Comparison of ENCODE assay signal across 21 cellular contexts in genomic region chr7:47034180-47034579, GRCh38.
DNase-seq lines count a peak whose midpoint lies in the region; ATAC-seq and TF ChIP-seq lines count a peak whose summit lies in the region.
"Had no signal": no experiment of that assay in that cellular context is flagged by ENCODE, and none has a peak within 500 bp of the region (broad histone marks: within the 10 kb centered on the region; RNA-seq: fewer than 3 reads in every experiment).

No MANE protein-coding gene starts in this region.

- no peaks in the 10 kb centered on the region for H3K36me3 Mint-ChIP-seq in WTC11
- H3K36me3 Mint-ChIP-seq: CD8-positive, alpha-beta memory T cell; T-cell had no signal

- DNase-seq in GM03348 (ENCODE audit: low spot score) (peak; percentile 25), NCI-H524 treated with DMSO at 0.1 percent for 48 hours (lab: John Stamatoyannopoulos, UW) (peak; percentile 2), myocyte (ENCODE audit: low read depth) (peak; percentile 88), spleen (no peak), ascending aorta (ENCODE audit: low spot score in 2 of 2) (no peak), WTC11 (ENCODE audit: low spot score) (no peak), AG08396 (ENCODE audit: low spot score) (no peak), HUDEP-2 (lab: John Stamatoyannopoulos, UW; ENCODE audit: unreplicated experiment in 76 of 76) (no peak)
- DNase-seq: CD8-positive, alpha-beta memory T cell; DMS79; GF-D8; GOT3; KBM-7; NCI-H1048; NCI-H1436 treated with DMSO at 0.1 percent for 48 hours; NCI-H2029 treated with DMSO at 0.1 percent for 48 hours; NCI-H2171 treated with DMSO at 0.1 percent for 48 hours; Right ventricle myocardium superior; SK-N-SH; T-cell had no signal

- H3K4me1 ChIP-seq in spleen, result peaks cover 0 to under 1% (median 0%) of the 10 kb centered on the region in 6 donors
- H3K4me1 ChIP-seq in ascending aorta, result peaks cover 0 to 2% of the 10 kb centered on the region in 2 donors

- 77 to 90% (median 89%) methylated on average over 2 of the region's 2 CpGs for WGBS in spleen, 5 donors

- no peaks in the 10 kb centered on the region for H3K9me3 Mint-ChIP-seq in WTC11

- POLR2A ChIA-PET in WTC11 (lab: Charles Lee), result no interaction called here

- H3K4me3 ChIP-seq in spleen (no peak overlapping the region), ascending aorta (no peak overlapping the region)
- H3K4me3 ChIP-seq: BLaER1 treated with 17β-estradiol and CSF1 and Interleukin-3, amounts not matched to agents 10 nM and 100 nM had no signal

- H3K36me3 ChIP-seq in spleen, result no peaks in the 10 kb centered on the region
- H3K36me3 ChIP-seq in ascending aorta, result no peaks in the 10 kb centered on the region
- H3K36me3 ChIP-seq: BLaER1 treated with 17β-estradiol and CSF1 and Interleukin-3, amounts not matched to agents 10 nM and 100 nM had no signal

- intact Hi-C loops in spleen (cut with DNase I; ENCODE audit: low total_unique reads), result no loop called here
- intact Hi-C loops in ascending aorta (cut with DNase I), result no loop called here

- CTCF ChIA-PET in WTC11 (lab: Charles Lee), result no interaction called here

- TF ChIP-seq CTCF in spleen (IDR thresholded peaks at IDR 0.05 in 8 of 11, conservative IDR thresholded peaks at IDR 0.05 in 3 of 11) (no peak), ascending aorta (IDR thresholded peaks at IDR 0.05) (no peak), WTC11 (IDR thresholded peaks at IDR 0.05) (no peak)

- no peaks in the 10 kb centered on the region for H3K27me3 ChIP-seq in spleen (replicated peaks in 1 of 7)
- H3K27me3 ChIP-seq in ascending aorta, result no peaks in the 10 kb centered on the region
- H3K27me3 ChIP-seq: BLaER1 treated with 17β-estradiol and CSF1 and Interleukin-3, amounts not matched to agents 10 nM and 100 nM had no signal

- TF ChIP-seq POLR2A in spleen (IDR thresholded peaks at IDR 0.05), result no peak

- no peak for ATAC-seq in WTC11
- ATAC-seq: T-cell had no signal

- no peak overlapping the region for H3K27ac Mint-ChIP-seq in WTC11
- H3K27ac Mint-ChIP-seq: CD8-positive, alpha-beta memory T cell; T-cell had no signal

- H3K27me3 Mint-ChIP-seq in WTC11 (ENCODE audit: low read depth), result peaks cover 37% of the 10 kb centered on the region
- H3K27me3 Mint-ChIP-seq: CD8-positive, alpha-beta memory T cell had no signal

- H3K9me3 ChIP-seq in spleen (no peaks in the 10 kb centered on the region), ascending aorta (no peaks in the 10 kb centered on the region)
- H3K9me3 ChIP-seq: BLaER1 treated with 17β-estradiol and CSF1 and Interleukin-3, amounts not matched to agents 10 nM and 100 nM; SK-N-SH had no signal

- H3K27ac ChIP-seq in spleen, result peak overlapping the region in 6 of 8 donors; percentile 16 to 61 (median 55)
- no peak overlapping the region for H3K27ac ChIP-seq in ascending aorta

- H3K4me3 Mint-ChIP-seq in WTC11, result no peak overlapping the region
- H3K4me3 Mint-ChIP-seq: CD8-positive, alpha-beta memory T cell; T-cell had no signal

- peaks cover 9% of the 10 kb centered on the region for H3K4me1 Mint-ChIP-seq in WTC11
- H3K4me1 Mint-ChIP-seq: CD8-positive, alpha-beta memory T cell; T-cell had no signal

TF ChIP-seq in WTC11, 78 proteins besides CTCF, POLR2A, EP300 and RAD21:
- TF ChIP-seq FOXP4 (CRISPR knock-in tag; IDR thresholded peaks at IDR 0.05) (no peak), ZNF219 (CRISPR knock-in tag; IDR thresholded peaks at IDR 0.05; ENCODE audit: borderline replicate concordance) (no peak), ZMAT4 (CRISPR knock-in tag; IDR thresholded peaks at IDR 0.05) (no peak), HMGXB4 (CRISPR knock-in tag; IDR thresholded peaks at IDR 0.05) (no peak), PRDM15 (CRISPR knock-in tag; IDR thresholded peaks at IDR 0.05) (no peak), ETV6 (CRISPR knock-in tag; IDR thresholded peaks at IDR 0.05) (no peak), MAX (CRISPR knock-in tag; IDR thresholded peaks at IDR 0.05) (no peak), IRF2 (CRISPR knock-in tag; IDR thresholded peaks at IDR 0.05; ENCODE audit: borderline replicate concordance, low read depth) (no peak), PRRX2 (CRISPR knock-in tag; IDR thresholded peaks at IDR 0.05) (no peak), ZSCAN18 (CRISPR knock-in tag; IDR thresholded peaks at IDR 0.05) (no peak)
TF ChIP-seq in WTC11: peak in this region for 0.

Comparison
In these comparisons a context has a peak if more than half of its experiments do, and no peak if none do; other contexts are left out.
1. DNase-seq: peak in GM03348 (single experiment), NCI-H524 treated with DMSO at 0.1 percent for 48 hours (single experiment) and myocyte (single experiment); none in spleen (single experiment), ascending aorta (0 of 2), WTC11 (single experiment), AG08396 (single experiment) and HUDEP-2 (0 of 76).
2. H3K27ac ChIP-seq: peak in spleen (6 of 8); none in ascending aorta (0 of 2).